Comparison of ENCODE assay signal across 17 cellular contexts in the genomic region with DNA sequence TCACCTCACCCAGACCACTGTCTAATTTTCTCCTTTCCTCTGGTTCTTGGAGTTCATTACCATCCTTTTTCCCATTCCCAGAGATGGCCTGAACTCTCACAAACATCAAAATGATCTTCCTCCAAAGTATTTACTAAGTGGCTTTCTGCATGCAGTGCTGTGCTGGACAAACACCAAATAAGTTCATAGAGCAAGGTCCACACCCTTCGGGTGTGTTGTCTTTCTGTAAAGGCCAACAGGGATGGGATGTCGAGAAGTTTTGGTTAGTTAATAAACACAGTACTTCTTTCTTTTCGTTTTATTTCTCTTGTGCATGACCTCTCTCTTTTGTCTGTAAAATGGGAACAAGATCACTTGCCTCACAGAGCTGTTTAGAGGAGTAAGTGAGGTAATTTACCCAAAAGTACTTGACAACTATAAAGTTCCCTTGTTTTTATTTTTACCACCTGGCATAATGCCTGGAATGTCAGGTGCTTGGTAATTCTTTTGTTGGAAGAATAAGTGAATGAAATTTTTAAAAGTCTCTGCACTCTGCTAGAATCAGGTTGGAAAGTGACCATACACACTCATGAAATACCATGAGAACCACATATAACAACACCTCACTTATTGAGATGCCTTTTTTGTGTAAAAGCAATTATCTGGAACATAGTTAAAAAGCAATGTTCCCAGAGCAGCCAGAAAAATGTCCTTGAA. TPM values are rescaled to one million over a fixed set of nuclear protein-coding genes. Genes with fewer than 3 reads are reported as not detected.
DNase-seq lines count a peak whose midpoint lies in the region; ATAC-seq and TF ChIP-seq lines count a peak whose summit lies in the region.
"Had no signal": no experiment of that assay in that cellular context is flagged by ENCODE, and none has a peak within 500 bp of the region (broad histone marks: within the 10 kb centered on the region; RNA-seq: fewer than 3 reads in every experiment).

No MANE protein-coding gene starts in this region.

- H3K27me3 Mint-ChIP-seq in CD8-positive, alpha-beta memory T cell = peaks cover 0 to 2% of the 10 kb centered on the region in 2 donors

- TF ChIP-seq POLR2A in esophagus squamous epithelium (IDR thresholded peaks at IDR 0.05) (no peak), sigmoid colon (IDR thresholded peaks at IDR 0.05) (no peak)

- WGBS in esophagus squamous epithelium, 2 donors = 31 to 35% methylated on average over 3 of the region's 3 CpGs
- WGBS in sigmoid colon, 2 donors = 10 to 54% methylated on average over 3 of the region's 3 CpGs

- no peak overlapping the region for H3K4me3 ChIP-seq in CD8-positive, alpha-beta memory T cell (ENCODE audit: low read length)
- H3K4me3 ChIP-seq in esophagus squamous epithelium = no peak overlapping the region
- H3K4me3 ChIP-seq in sigmoid colon = no peak overlapping the region

- no peak for DNase-seq in CD8-positive, alpha-beta memory T cell
- DNase-seq in NCI-H1105 (lab: John Stamatoyannopoulos, UW) (peak; percentile 17), esophagus squamous epithelium (lab: John Stamatoyannopoulos, UW) (no peak), sigmoid colon (no peak), NCI-H2227 (lab: John Stamatoyannopoulos, UW; ENCODE audit: unreplicated experiment) (no peak)
- no peak for DNase-seq in stimulated activated CD8-positive, alpha-beta memory T cell treated with anti-CD3 and anti-CD28 coated beads, Interleukin-4, amount 100 ng/mL, for 48 hours
- DNase-seq: activated B cell treated with CpG ODN at 0.5 μM for 24 hours; effector CD4-positive, alpha-beta T cell; foreskin keratinocyte; GF-D8; immature natural killer cell; NCI-H2081 treated with DMSO at 0.1 percent for 48 hours; stimulated activated CD4-positive, alpha-beta T cell treated with anti-CD3 and anti-CD28 coated beads, Interleukin-4, amount 100 ng/mL, for 24 hours; stimulated activated naive CD4-positive, alpha-beta T cell had no signal

- no peak for TF ChIP-seq EP300 in sigmoid colon (IDR thresholded peaks at IDR 0.05)

- H3K27me3 ChIP-seq in CD8-positive, alpha-beta memory T cell (ENCODE audit: insufficient read depth, low read length, poor library complexity, severe bottlenecking) = no peaks in the 10 kb centered on the region
- H3K27me3 ChIP-seq in esophagus squamous epithelium (no peaks in the 10 kb centered on the region), sigmoid colon (no peaks in the 10 kb centered on the region)

- peak overlapping the region in 1 of 7 donors; percentile 0 for H3K4me3 Mint-ChIP-seq in CD8-positive, alpha-beta memory T cell
- H3K4me3 Mint-ChIP-seq: activated B cell treated with CpG ODN at 0.5 μM for 24 hours, immature natural killer cell had no signal

- no peak for ATAC-seq in GM18520 (IDR thresholded peaks at IDR 0.05; ENCODE audit: unreplicated experiment)
- ATAC-seq: foreskin keratinocyte had no signal

- H3K27ac Mint-ChIP-seq in CD8-positive, alpha-beta memory T cell = peak overlapping the region in 6 of 8 donors; percentile 8 to 79 (median 34)
- H3K27ac Mint-ChIP-seq: activated B cell treated with CpG ODN at 0.5 μM for 24 hours had no signal

- TF ChIP-seq CTCF in esophagus squamous epithelium (IDR thresholded peaks at IDR 0.05) = no peak
- TF ChIP-seq CTCF in sigmoid colon (IDR thresholded peaks at IDR 0.05) = no peak

- CTCF ChIA-PET in CD8-positive, alpha-beta memory T cell (lab: Charles Lee) = interaction anchor here (1.0 to 1.3 kb wide), 2 partner anchors 11 to 12 kb away, joined by 5 read pairs; no protein-coding TSS in a partner anchor

- peaks cover 80% of the 10 kb centered on the region for H3K4me1 ChIP-seq in CD8-positive, alpha-beta memory T cell (ENCODE audit: insufficient read depth, low read length)
- H3K4me1 ChIP-seq in esophagus squamous epithelium (peaks cover 0 to 35% (median 0%) of the 10 kb centered on the region in 3 donors), sigmoid colon (peaks cover 0 to 5% (median 0%) of the 10 kb centered on the region in 4 donors)
- H3K4me1 ChIP-seq: foreskin keratinocyte had no signal

- H3K36me3 Mint-ChIP-seq in CD8-positive, alpha-beta memory T cell = peaks cover 0 to 3% (median 0%) of the 10 kb centered on the region in 3 donors
- H3K36me3 Mint-ChIP-seq: brain, immature natural killer cell had no signal

- no peaks in the 10 kb centered on the region for H3K36me3 ChIP-seq in CD8-positive, alpha-beta memory T cell (ENCODE audit: insufficient read depth, low read length)
- H3K36me3 ChIP-seq in esophagus squamous epithelium (no peaks in the 10 kb centered on the region), sigmoid colon (no peaks in the 10 kb centered on the region)

- no peaks in the 10 kb centered on the region for H3K9me3 ChIP-seq in CD8-positive, alpha-beta memory T cell (ENCODE audit: low read length)
- H3K9me3 ChIP-seq in esophagus squamous epithelium (no peaks in the 10 kb centered on the region), sigmoid colon (no peaks in the 10 kb centered on the region)

- H3K4me1 Mint-ChIP-seq in CD8-positive, alpha-beta memory T cell = peaks cover 56 to 85% (median 81%) of the 10 kb centered on the region in 3 donors

- POLR2A ChIA-PET in CD8-positive, alpha-beta memory T cell (lab: Charles Lee) = no interaction called here

- intact Hi-C loops in esophagus squamous epithelium (cut with DNase I) = no loop called here
- intact Hi-C loops in sigmoid colon (cut with DNase I) = no loop called here

- no peak overlapping the region for H3K27ac ChIP-seq in CD8-positive, alpha-beta memory T cell (ENCODE audit: low read depth, low read length)
- H3K27ac ChIP-seq in esophagus squamous epithelium = peak overlapping the region; percentile 11 to 64 (median 47)
- H3K27ac ChIP-seq in sigmoid colon = peak overlapping the region in 3 of 4 donors; percentile 17 to 56 (median 48)
- H3K27ac ChIP-seq: foreskin keratinocyte had no signal

- no peaks in the 10 kb centered on the region for H3K9me3 Mint-ChIP-seq in CD8-positive, alpha-beta memory T cell
- H3K9me3 Mint-ChIP-seq: activated B cell treated with CpG ODN at 0.5 μM for 24 hours had no signal

RNA-seq across cellular contexts. Expression of gene CCN6, which starts 22.8 kb away (rescaled TPM):
- total RNA-seq in CD8-positive, alpha-beta memory T cell = not detected
- polyA plus RNA-seq in CD8-positive, alpha-beta memory T cell = 0.15 TPM
- total RNA-seq in esophagus squamous epithelium (under 1 TPM in 1 of 4 donors, not detected in 3; 0.38 TPM), sigmoid colon (not detected)
- not detected for polyA plus RNA-seq in sigmoid colon
- total RNA-seq: activated B cell treated with CpG ODN at 0.5 μM for 24 hours, pulmonary artery endothelial cell had no signal
- polyA plus RNA-seq: immature natural killer cell had no signal

RNA-seq across cellular contexts. Expression of gene TUBE1, which starts 56.2 kb away (rescaled TPM):
- 10 to 100 TPM; 25.6 to 31.0 TPM for total RNA-seq in CD8-positive, alpha-beta memory T cell
- 11.8 TPM for polyA plus RNA-seq in CD8-positive, alpha-beta memory T cell
- total RNA-seq in esophagus squamous epithelium (10 to 100 TPM in 3 of 4 donors, 1 to 10 TPM in 1; 9.7 to 28.4 (median 12.9) TPM), sigmoid colon (10 to 100 TPM; 32.5 to 65.2 (median 48.6) TPM)
- polyA plus RNA-seq in sigmoid colon = 10 to 100 TPM in 1 of 3 donors, 1 to 10 TPM in 2; 7.6 to 10.2 (median 9.4) TPM

RNA-seq across cellular contexts. Expression of gene FAM229B, which starts 56.3 kb away (rescaled TPM):
- total RNA-seq in CD8-positive, alpha-beta memory T cell = 1 to 10 TPM; 7.2 to 8.7 TPM
- 5.5 TPM for polyA plus RNA-seq in CD8-positive, alpha-beta memory T cell
- total RNA-seq in esophagus squamous epithelium = 1 to 10 TPM in 3 of 4 donors, under 1 TPM in 1; 0.76 to 7.4 (median 2.4) TPM
- total RNA-seq in sigmoid colon = 10 to 100 TPM; 11.4 to 22.2 (median 16.6) TPM
- polyA plus RNA-seq in sigmoid colon = 1 to 10 TPM in 2 of 3 donors, under 1 TPM in 1; 0.46 to 7.8 (median 3.5) TPM
